1 cellular context compared by ENCODE assay signal in the genomic region with DNA sequence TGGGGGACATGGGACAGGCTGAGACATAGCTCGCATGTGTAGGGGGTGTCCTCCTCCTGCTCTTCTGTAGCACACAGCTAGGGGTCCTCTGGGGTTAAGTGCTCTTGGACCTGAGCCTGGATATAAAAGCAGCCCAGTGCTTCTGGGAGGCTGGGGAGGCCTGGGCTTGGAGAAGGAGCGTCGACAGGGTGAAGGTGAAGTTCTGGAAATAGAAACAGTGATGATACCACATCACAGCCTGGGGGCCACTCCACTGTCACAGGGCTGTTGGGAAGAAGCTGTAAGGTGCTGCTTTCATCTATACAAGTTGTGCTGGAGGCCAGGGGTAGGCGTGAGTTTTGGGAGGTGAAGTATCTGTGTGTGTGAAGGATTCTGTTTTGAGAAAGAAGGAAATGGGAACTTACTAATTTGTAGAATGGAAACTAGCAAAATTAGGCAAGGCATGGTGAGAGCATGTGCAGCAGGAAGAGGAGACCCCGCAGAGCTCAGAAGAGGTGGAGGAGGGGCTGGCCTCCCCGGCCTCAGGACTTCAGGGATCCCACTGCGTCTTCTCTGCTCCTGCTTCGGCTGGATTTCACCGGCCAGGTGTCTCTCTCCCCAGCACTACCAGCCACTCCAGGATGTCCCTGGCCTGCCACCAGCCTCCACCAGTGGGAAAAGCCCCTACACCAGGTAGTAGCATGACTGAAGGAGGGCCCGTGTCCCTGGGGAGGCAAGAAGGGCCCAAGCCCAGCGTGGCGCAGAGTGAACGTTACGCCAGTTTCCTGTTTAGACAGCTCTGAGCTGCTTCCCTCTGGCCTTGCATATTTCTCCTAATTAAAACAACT.
TF ChIP-seq lines count a peak whose summit lies in the region.

No MANE protein-coding gene starts in this region.

TF ChIP-seq in GM12878, 131 proteins besides CTCF, POLR2A, EP300 and RAD21 (continued from another document and continues in another):
- TF ChIP-seq NRF1 (conservative IDR thresholded peaks at IDR 0.05; ENCODE audit: low read depth, low read length) (0 out of 2 replicates have a peak, but pooled peaks have one; percentile 6), ZNF687 (IDR thresholded peaks at IDR 0.05) (peak; percentile 84), EGR1 (IDR thresholded peaks at IDR 0.05; ENCODE audit: borderline replicate concordance in 1 of 2, low read depth in 2 of 2, low read length in 2 of 2) (peak in 1 of 2 experiments; percentile 70; a peak in 1 of 3 replicates), SKIL (IDR thresholded peaks at IDR 0.05; ENCODE audit: low read depth, poor library complexity, severe bottlenecking) (peak; percentile 50), CREM (IDR thresholded peaks at IDR 0.05; ENCODE audit: low read depth) (peak; percentile 74), POU2F2 (IDR thresholded peaks at IDR 0.05; ENCODE audit: borderline replicate concordance, low read depth, low read length) (peak; percentile 72), PAX5 (IDR thresholded peaks at IDR 0.05; ENCODE audit: borderline replicate concordance, low read depth, low read length) (no peak; the same call in 1 of the 2 replicates), ZBED1 (IDR thresholded peaks at IDR 0.05; ENCODE audit: borderline replicate concordance) (peak; percentile 88; the same call in 1 of the 2 replicates), TCF12 (IDR thresholded peaks at IDR 0.05; ENCODE audit: low read depth, low read length) (peak; percentile 58), SRF (IDR thresholded peaks at IDR 0.05; ENCODE audit: low read depth in 2 of 2, low read length in 2 of 2) (0 out of 4 replicates have a peak, but pooled peaks of 1 of the 2 experiments have one; percentile 3), JUNB (IDR thresholded peaks at IDR 0.05) (peak; percentile 91), POLR2AphosphoS5 (IDR thresholded peaks at IDR 0.05; ENCODE audit: low read length) (peak; percentile 76; the same call in 1 of the 2 replicates), IKZF1 (conservative IDR thresholded peaks at IDR 0.05) (peak; percentile 99), ZNF207 (IDR thresholded peaks at IDR 0.05; ENCODE audit: borderline replicate concordance) (0 out of 2 replicates have a peak, but pooled peaks have one; percentile 3), LARP7 (IDR thresholded peaks at IDR 0.05) (peak; percentile 60; the same call in 1 of the 2 replicates), MEF2A (IDR thresholded peaks at IDR 0.05; ENCODE audit: insufficient read depth, low read depth, low read length) (no peak; the same call in none of the 2 replicates), BHLHE40 (IDR thresholded peaks at IDR 0.05; ENCODE audit: borderline replicate concordance in 1 of 2, low read depth in 2 of 2, low read length in 1 of 2) (peak; percentile 84 to 88), CUX1 (IDR thresholded peaks at IDR 0.05; ENCODE audit: insufficient replicate concordance, low read depth, low read length) (peak; percentile 75), BCL11A (IDR thresholded peaks at IDR 0.05; ENCODE audit: low read depth, low read length) (peak; percentile 76), KDM1A (IDR thresholded peaks at IDR 0.05; ENCODE audit: borderline replicate concordance) (no peak), BACH1 (IDR thresholded peaks at IDR 0.05; ENCODE audit: borderline replicate concordance) (peak; percentile 25), SPI1 (IDR thresholded peaks at IDR 0.05; ENCODE audit: borderline replicate concordance, insufficient read depth, low read depth, low read length) (peak; percentile 86), ETV6 (conservative IDR thresholded peaks at IDR 0.05 in 1 of 2, IDR thresholded peaks at IDR 0.05 in 1 of 2; ENCODE audit: borderline replicate concordance in 1 of 2, low read depth in 1 of 2) (peak in 1 of 2 experiments; percentile 98; a peak in 2 of 4 replicates), PBX3 (IDR thresholded peaks at IDR 0.05; ENCODE audit: insufficient replicate concordance, low read depth, low read length) (no peak), ATF2 (IDR thresholded peaks at IDR 0.05; ENCODE audit: low read length) (peak; percentile 83), CREB1 (IDR thresholded peaks at IDR 0.05; ENCODE audit: low read depth) (peak; percentile 46; the same call in 1 of the 2 replicates), HDGF (IDR thresholded peaks at IDR 0.05) (peak; percentile 34; the same call in 1 of the 2 replicates), CEBPZ (IDR thresholded peaks at IDR 0.05; ENCODE audit: low read depth, low read length) (no peak), IKZF2 (IDR thresholded peaks at IDR 0.05) (peak; percentile 97), TBL1XR1 (IDR thresholded peaks at IDR 0.05; ENCODE audit: low read depth, low read length) (peak; percentile 81), CBX5 (IDR thresholded peaks at IDR 0.05; ENCODE audit: low read depth) (0 out of 2 replicates have a peak, but pooled peaks have one; percentile 42), RUNX3 (IDR thresholded peaks at IDR 0.05; ENCODE audit: low read length) (peak; percentile 84), KAT2A (conservative IDR thresholded peaks at IDR 0.05; ENCODE audit: control insufficient read depth, low read depth, low read length) (no peak)
- TF ChIP-seq, protein P1, sequence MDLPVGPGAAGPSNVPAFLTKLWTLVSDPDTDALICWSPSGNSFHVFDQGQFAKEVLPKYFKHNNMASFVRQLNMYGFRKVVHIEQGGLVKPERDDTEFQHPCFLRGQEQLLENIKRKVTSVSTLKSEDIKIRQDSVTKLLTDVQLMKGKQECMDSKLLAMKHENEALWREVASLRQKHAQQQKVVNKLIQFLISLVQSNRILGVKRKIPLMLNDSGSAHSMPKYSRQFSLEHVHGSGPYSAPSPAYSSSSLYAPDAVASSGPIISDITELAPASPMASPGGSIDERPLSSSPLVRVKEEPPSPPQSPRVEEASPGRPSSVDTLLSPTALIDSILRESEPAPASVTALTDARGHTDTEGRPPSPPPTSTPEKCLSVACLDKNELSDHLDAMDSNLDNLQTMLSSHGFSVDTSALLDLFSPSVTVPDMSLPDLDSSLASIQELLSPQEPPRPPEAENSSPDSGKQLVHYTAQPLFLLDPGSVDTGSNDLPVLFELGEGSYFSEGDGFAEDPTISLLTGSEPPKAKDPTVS (IDR thresholded peaks at IDR 0.05; ENCODE audit: low read depth, low read length), result no peak
